ENCODE assay signal across 8 cellular contexts in the genomic region with DNA sequence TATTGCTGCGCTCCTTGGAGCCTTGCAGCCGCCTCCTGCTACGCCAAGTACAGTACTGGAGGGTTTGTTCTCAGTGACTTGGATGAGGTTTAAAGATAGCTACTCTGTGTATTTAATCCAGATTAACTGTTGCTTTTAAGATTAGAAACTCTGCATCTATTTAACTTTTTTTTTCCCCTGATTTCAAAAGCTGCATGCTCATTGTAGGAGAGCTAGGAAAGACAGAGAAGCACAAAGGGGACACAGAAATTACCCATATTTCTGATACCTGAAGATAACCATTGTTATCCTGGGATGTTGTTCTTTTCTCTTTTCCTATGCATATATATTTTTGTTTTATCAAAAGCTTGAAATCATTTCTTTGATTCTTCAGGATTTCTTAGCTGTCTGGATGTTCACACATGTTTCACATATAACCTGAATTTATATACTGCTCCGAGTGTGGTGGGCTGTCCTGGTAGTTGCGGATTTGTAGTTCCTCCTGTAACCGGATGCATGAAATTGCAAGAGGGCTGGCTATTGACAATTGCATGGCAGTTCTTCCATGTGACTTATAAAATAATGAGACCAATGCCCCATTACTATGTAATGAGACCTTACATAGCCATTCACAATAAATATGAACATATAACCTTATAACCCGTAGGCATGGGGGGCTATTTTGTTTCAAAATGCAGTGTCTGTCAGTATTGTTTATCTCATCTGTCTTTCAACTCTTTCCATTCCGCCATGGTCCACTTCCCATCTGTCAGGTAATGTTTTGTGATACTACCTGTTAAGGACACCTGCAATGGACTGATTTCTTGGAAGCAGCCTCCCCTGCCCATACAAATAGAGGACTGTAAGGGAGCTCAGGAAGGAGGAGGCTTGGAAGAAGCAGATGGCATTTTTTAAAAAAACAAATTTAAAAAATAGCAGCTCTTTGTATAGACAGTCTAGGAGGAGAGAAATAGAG. TPM values are rescaled to one million over a fixed set of nuclear protein-coding genes. Genes with fewer than 3 reads are reported as not detected.
A peak's percentile ranks its signal among the peaks of the same experiment; 100 is the strongest.
DNase-seq lines count a peak whose midpoint lies in the region; ATAC-seq and TF ChIP-seq lines count a peak whose summit lies in the region.

No MANE protein-coding gene starts in this region.

- H4K20me1 ChIP-seq in PC-3 (ENCODE audit: low read length): no peaks in the 10 kb centered on the region

- peaks cover 6% of the 10 kb centered on the region for H3K4me1 Mint-ChIP-seq in T-helper 1 cell treated with Interleukin-12 subunit alpha and Interleukin-12 subunit beta and Interleukin-4 antibody, amounts not matched to agents 30 μg/mL and 1 μg/mL, for 36 hours (ENCODE audit: low read depth)
- H3K4me1 Mint-ChIP-seq in endothelial cell (ENCODE audit: unreplicated experiment) (peaks cover 17% of the 10 kb centered on the region), natural killer cell (peaks cover 20% of the 10 kb centered on the region in 2 donors)

- H3K9me3 Mint-ChIP-seq in T-helper 1 cell treated with Interleukin-12 subunit alpha and Interleukin-12 subunit beta and Interleukin-4 antibody, amounts not matched to agents 30 μg/mL and 1 μg/mL, for 36 hours: no peaks in the 10 kb centered on the region
- H3K9me3 Mint-ChIP-seq in endothelial cell (ENCODE audit: unreplicated experiment) (no peaks in the 10 kb centered on the region), natural killer cell (no peaks in the 10 kb centered on the region)

- peaks cover 35% of the 10 kb centered on the region for H3K27me3 Mint-ChIP-seq in T-helper 1 cell treated with Interleukin-12 subunit alpha and Interleukin-12 subunit beta and Interleukin-4 antibody, amounts not matched to agents 30 μg/mL and 1 μg/mL, for 36 hours (ENCODE audit: low read depth)
- H3K27me3 Mint-ChIP-seq in endothelial cell (ENCODE audit: unreplicated experiment) (no peaks in the 10 kb centered on the region), natural killer cell (ENCODE audit: low read depth in 2 of 2) (no peaks in the 10 kb centered on the region)

- POLR2A ChIA-PET in PC-3 (lab: Charles Lee; ENCODE audit: unreplicated experiment): interaction anchor here (0.5 kb wide), 1 partner anchor 74 kb away, joined by 3 read pairs; no protein-coding TSS in a partner anchor

- H3K27ac ChIP-seq in PC-3 (ENCODE audit: low read length): no peak overlapping the region

- H3K4me2 ChIP-seq in PC-3 (ENCODE audit: low read length): peak overlapping the region; percentile 88

- peak overlapping the region; percentile 76; the same call in 1 of the 2 replicates for H3K9ac ChIP-seq in PC-3 (ENCODE audit: low read length)

- TF ChIP-seq CTCF in PC-3 (conservative IDR thresholded peaks at IDR 0.05; ENCODE audit: low read depth, low read length) (no peak), endothelial cell (IDR thresholded peaks at IDR 0.05; ENCODE audit: unreplicated experiment) (no peak), natural killer cell (IDR thresholded peaks at IDR 0.05) (no peak)

- H3F3A ChIP-seq in PC-3 (ENCODE audit: low read length, unreplicated experiment): no peaks in the 10 kb centered on the region

- ATAC-seq in PC-3 (no peak), natural killer cell (no peak), HG03039 (IDR thresholded peaks at IDR 0.05; ENCODE audit: unreplicated experiment) (no peak), HG02678 (IDR thresholded peaks at IDR 0.05; ENCODE audit: unreplicated experiment) (no peak)

- peaks cover 46% of the 10 kb centered on the region for H3K79me2 ChIP-seq in PC-3 (ENCODE audit: low read length)

- peak overlapping the region; percentile 92 for H2AFZ ChIP-seq in PC-3 (ENCODE audit: low read length)

- TSS peak; percentile 33 for BruUV-seq in PC-3 (replicated peaks; lab: Mats Ljungman, UMichigan)

- no peaks in the 10 kb centered on the region for H3K36me3 Mint-ChIP-seq in T-helper 1 cell treated with Interleukin-12 subunit alpha and Interleukin-12 subunit beta and Interleukin-4 antibody, amounts not matched to agents 30 μg/mL and 1 μg/mL, for 36 hours (ENCODE audit: low read depth)
- H3K36me3 Mint-ChIP-seq in endothelial cell (ENCODE audit: low read depth, unreplicated experiment) (no peaks in the 10 kb centered on the region), natural killer cell (no peaks in the 10 kb centered on the region)

- DNase-seq in T-helper 1 cell (no peak), PC-3 (no peak), endothelial cell (ENCODE audit: low spot score) (no peak), natural killer cell (no peak), NCI-H128 (lab: John Stamatoyannopoulos, UW; ENCODE audit: unreplicated experiment) (no peak)

- CTCF ChIA-PET in PC-3 (lab: Charles Lee): interaction anchor here (0.6 kb wide), 2 partner anchors 470 to 477 kb away, joined by 3 to 8 read pairs; no protein-coding TSS in a partner anchor

- no peaks in the 10 kb centered on the region for H3K36me3 ChIP-seq in PC-3 (ENCODE audit: low read depth, low read length)

- intact Hi-C loops in PC-3 (cut with micrococcal nuclease): loop anchor here (1.0 to 10.0 kb wide), 2 partner anchors 78 to 679 kb away; a partner anchor contains a TSS
- intact Hi-C loops in natural killer cell (cut with micrococcal nuclease): loop anchor here (10.0 kb wide), 1 partner anchor 79 kb away; no protein-coding TSS in a partner anchor

- H3K27me3 ChIP-seq in PC-3 (ENCODE audit: low read length): no peaks in the 10 kb centered on the region

- H3K4me1 ChIP-seq in PC-3 (ENCODE audit: insufficient read depth, low read length): peaks cover 24% of the 10 kb centered on the region

- peak overlapping the region; percentile 100 for H3K4me3 ChIP-seq in PC-3 (ENCODE audit: low read length)

- no peaks in the 10 kb centered on the region for H3K9me2 ChIP-seq in PC-3 (replicated peaks; ENCODE audit: low read length)

- H3K4me3 Mint-ChIP-seq in T-helper 1 cell treated with Interleukin-12 subunit alpha and Interleukin-12 subunit beta and Interleukin-4 antibody, amounts not matched to agents 30 μg/mL and 1 μg/mL, for 36 hours: peak overlapping the region; percentile 73
- H3K4me3 Mint-ChIP-seq in endothelial cell (ENCODE audit: unreplicated experiment) (peak overlapping the region; percentile 93), natural killer cell (peak overlapping the region; percentile 83)

- no peaks in the 10 kb centered on the region for H3K9me3 ChIP-seq in PC-3 (ENCODE audit: low read length)

- no peak overlapping the region for H3K27ac Mint-ChIP-seq in T-helper 1 cell treated with Interleukin-12 subunit alpha and Interleukin-12 subunit beta and Interleukin-4 antibody, amounts not matched to agents 30 μg/mL and 1 μg/mL, for 36 hours
- H3K27ac Mint-ChIP-seq in endothelial cell (ENCODE audit: unreplicated experiment): no peak overlapping the region
- H3K27ac Mint-ChIP-seq in natural killer cell: peak overlapping the region in 1 of 2 donors; percentile 61

RNA-seq across cellular contexts. Expression of a gene that starts 1.4 kb away (rescaled TPM):
- total RNA-seq in PC-3 (2014; rRNA removed): 11.4 and 12.2 TPM in 2 replicates
- total RNA-seq in endothelial cell (ENCODE audit: unreplicated experiment): 11.9 TPM
- 1 to 10 TPM in 2 of 3 donors, under 1 TPM in 1; 0.82 to 1.4 (median 1.2) TPM for total RNA-seq in natural killer cell
